ENCODE assay signal across 8 cellular contexts in genomic region chr4:111283066-111283677, GRCh38.
DNase-seq lines count a peak whose midpoint lies in the region; ATAC-seq and TF ChIP-seq lines count a peak whose summit lies in the region.

No MANE protein-coding gene starts in this region.

- H3K4me1 ChIP-seq in breast epithelium: no peaks in the 10 kb centered on the region
- no peaks in the 10 kb centered on the region for H3K4me1 ChIP-seq in liver (ENCODE audit: control insufficient read depth in 4 of 4, insufficient read depth in 4 of 4, low read length in 3 of 4)
- H3K4me1 ChIP-seq in stomach: no peaks in the 10 kb centered on the region

- H3K36me3 Mint-ChIP-seq in stimulated activated memory B cell treated with anti-CD40 and anti-IgM and Interleukin-4, amounts not matched to agents 10 μg/mL and 1 μg/mL and 100 μg/mL, for 72 hours: no peaks in the 10 kb centered on the region

- TF ChIP-seq RAD21 in liver (IDR thresholded peaks at IDR 0.05): peak; percentile 71 to 80

- no peaks in the 10 kb centered on the region for H3K9me3 ChIP-seq in SK-N-MC (ENCODE audit: low read depth, low read length)
- no peaks in the 10 kb centered on the region for H3K9me3 ChIP-seq in breast epithelium
- no peaks in the 10 kb centered on the region for H3K9me3 ChIP-seq in liver (ENCODE audit: control insufficient read depth in 4 of 4, low read length in 3 of 4)
- no peaks in the 10 kb centered on the region for H3K9me3 ChIP-seq in stomach

- H3K9ac ChIP-seq in SK-N-MC (ENCODE audit: insufficient read length): no peak overlapping the region
- no peak overlapping the region for H3K9ac ChIP-seq in liver (ENCODE audit: low read depth in 1 of 2, low read length in 2 of 2)

- TF ChIP-seq CTCF in breast epithelium (IDR thresholded peaks at IDR 0.05) (peak; percentile 52 to 62 (median 56)), liver (IDR thresholded peaks at IDR 0.05; ENCODE audit: low read depth, low read length, missing input control) (peak; percentile 79), stomach (IDR thresholded peaks at IDR 0.05) (peak in 5 of 7 experiments; percentile 32 to 67 (median 62))

- TF ChIP-seq POLR2A in breast epithelium (IDR thresholded peaks at IDR 0.05) (no peak), stomach (IDR thresholded peaks at IDR 0.05) (no peak)

- H3K27ac Mint-ChIP-seq in stimulated activated memory B cell treated with anti-CD40 and anti-IgM and Interleukin-4, amounts not matched to agents 10 μg/mL and 1 μg/mL and 100 μg/mL, for 72 hours: no peak overlapping the region

- peak; percentile 87 for ATAC-seq in GM18502 (IDR thresholded peaks at IDR 0.05; ENCODE audit: poor library complexity, unreplicated experiment)
- peak; percentile 67 for ATAC-seq in HG03565 (IDR thresholded peaks at IDR 0.05; ENCODE audit: unreplicated experiment)
- ATAC-seq in stimulated activated memory B cell treated with anti-CD40 and anti-IgM and Interleukin-4, amounts not matched to agents 10 μg/mL and 1 μg/mL and 100 μg/mL, for 72 hours: no peak

- H3K4me3 Mint-ChIP-seq in stimulated activated memory B cell treated with anti-CD40 and anti-IgM and Interleukin-4, amounts not matched to agents 10 μg/mL and 1 μg/mL and 100 μg/mL, for 72 hours: no peak overlapping the region

- H3K9me3 Mint-ChIP-seq in stimulated activated memory B cell treated with anti-CD40 and anti-IgM and Interleukin-4, amounts not matched to agents 10 μg/mL and 1 μg/mL and 100 μg/mL, for 72 hours: no peaks in the 10 kb centered on the region

- TF ChIP-seq EP300 in stomach (IDR thresholded peaks at IDR 0.05): no peak

- H3K27me3 ChIP-seq in breast epithelium (peaks cover 0 to 4% of the 10 kb centered on the region in 2 donors), liver (ENCODE audit: control insufficient read depth in 4 of 4, insufficient read depth in 4 of 4, low read length in 3 of 4) (peaks cover 0 to 3% (median under 1%) of the 10 kb centered on the region in 4 donors), stomach (no peaks in the 10 kb centered on the region)

- H3K36me3 ChIP-seq in SK-N-MC (ENCODE audit: insufficient read depth, low read length): no peaks in the 10 kb centered on the region
- no peaks in the 10 kb centered on the region for H3K36me3 ChIP-seq in breast epithelium
- H3K36me3 ChIP-seq in liver (ENCODE audit: control insufficient read depth in 4 of 4, insufficient read depth in 3 of 4, low read depth in 1 of 4, low read length in 3 of 4): no peaks in the 10 kb centered on the region
- no peaks in the 10 kb centered on the region for H3K36me3 ChIP-seq in stomach

- no peak overlapping the region for H3K27ac ChIP-seq in SK-N-MC
- no peak overlapping the region for H3K27ac ChIP-seq in breast epithelium
- no peak overlapping the region for H3K27ac ChIP-seq in liver (ENCODE audit: low read depth in 1 of 2, low read length in 2 of 2)
- no peak overlapping the region for H3K27ac ChIP-seq in stomach

- no peaks in the 10 kb centered on the region for H3K4me1 Mint-ChIP-seq in stimulated activated memory B cell treated with anti-CD40 and anti-IgM and Interleukin-4, amounts not matched to agents 10 μg/mL and 1 μg/mL and 100 μg/mL, for 72 hours

- H3K4me3 ChIP-seq in SK-N-MC: no peak overlapping the region
- H3K4me3 ChIP-seq in breast epithelium: no peak overlapping the region
- H3K4me3 ChIP-seq in liver (ENCODE audit: low read depth in 1 of 3, low read length in 3 of 3): no peak overlapping the region
- no peak overlapping the region for H3K4me3 ChIP-seq in stomach

- DNase-seq in AG20443 (ENCODE audit: low spot score) (peak; percentile 45), SK-N-MC (ENCODE audit: low read depth, low spot score) (peak; percentile 24), breast epithelium (ENCODE audit: low spot score in 2 of 2) (peak; percentile 19 to 63), stomach (peak; percentile 63)

- 12% methylated on average over 7 of the region's 7 CpGs for whole genome bisulfite sequencing in liver
- WGBS in stomach, 5 donors: 17 to 25% (median 22%) methylated on average over 7 of the region's 7 CpGs

- intact Hi-C loops in breast epithelium (cut with DNase I; ENCODE audit: low total_unique reads): loop anchor here (10.0 kb wide), 1 partner anchor 648 kb away; no protein-coding TSS in a partner anchor
- intact Hi-C loops in stomach (cut with DNase I; ENCODE audit: low total_unique reads): no loop called here

- peaks cover 11% of the 10 kb centered on the region for H3K27me3 Mint-ChIP-seq in stimulated activated memory B cell treated with anti-CD40 and anti-IgM and Interleukin-4, amounts not matched to agents 10 μg/mL and 1 μg/mL and 100 μg/mL, for 72 hours

TF ChIP-seq in liver, 16 proteins besides CTCF, POLR2A, EP300 and RAD21:
- TF ChIP-seq RXRA (IDR thresholded peaks at IDR 0.05): no peak
- no peak for TF ChIP-seq EGR1 (IDR thresholded peaks at IDR 0.05; ENCODE audit: low read depth in 2 of 2)
- no peak for TF ChIP-seq ATF3 (IDR thresholded peaks at IDR 0.05)
- TF ChIP-seq FOXA1 (IDR thresholded peaks at IDR 0.05): no peak
- TF ChIP-seq HNF4G (IDR thresholded peaks at IDR 0.05): no peak
- no peak for TF ChIP-seq FOXA2 (IDR thresholded peaks at IDR 0.05)
- no peak for TF ChIP-seq HNF4A (conservative IDR thresholded peaks at IDR 0.05)
- TF ChIP-seq NR2F2 (IDR thresholded peaks at IDR 0.05): no peak
- TF ChIP-seq GABPA (IDR thresholded peaks at IDR 0.05 in 1 of 2, conservative IDR thresholded peaks at IDR 0.05 in 1 of 2): no peak
- no peak for TF ChIP-seq TAF1 (conservative IDR thresholded peaks at IDR 0.05)
- no peak for TF ChIP-seq YY1 (IDR thresholded peaks at IDR 0.05)
- no peak for TF ChIP-seq JUND (IDR thresholded peaks at IDR 0.05)
- no peak for TF ChIP-seq SP1 (IDR thresholded peaks at IDR 0.05)
- TF ChIP-seq ZBTB33 (IDR thresholded peaks at IDR 0.05): no peak
